In genomic region chr1:58922302-58923089, GRCh38 we compare ENCODE assay signal across 8 cellular contexts.
DNase-seq lines count a peak whose midpoint lies in the region; ATAC-seq and TF ChIP-seq lines count a peak whose summit lies in the region.

No MANE protein-coding gene starts in this region.

- H4K20me1 ChIP-seq in MM.1S (ENCODE audit: insufficient read depth, low read length) = no peaks in the 10 kb centered on the region

- peak overlapping the region in 9 of 10 donors; percentile 12 to 61 (median 47) for H3K4me3 Mint-ChIP-seq in naive thymus-derived CD8-positive, alpha-beta T cell

- no peak overlapping the region; the same call in 1 of the 2 replicates for H2AFZ ChIP-seq in MM.1S (ENCODE audit: low read length)

- H3K4me3 ChIP-seq in MM.1S (ENCODE audit: low read length) (no peak overlapping the region), cardiac fibroblast (replicated peaks in 1 of 2; ENCODE audit: low read depth in 2 of 2, low read length in 2 of 2) (no peak overlapping the region)

- no peaks in the 10 kb centered on the region for H3K36me3 Mint-ChIP-seq in naive thymus-derived CD8-positive, alpha-beta T cell

- DNase-seq in EL (peak; percentile 21), MM.1S (peak; percentile 70), cardiac fibroblast (ENCODE audit: low read depth in 2 of 2) (peak; percentile 48 to 79), retina (no peak), RKO (ENCODE audit: low spot score) (no peak), OCI-M2 (lab: John Stamatoyannopoulos, UW; ENCODE audit: unreplicated experiment) (no peak)
- DNase-seq in naive thymus-derived CD8-positive, alpha-beta T cell = peak in 9 of 10 donors; percentile 19 to 76 (median 67)

- peaks cover 24% of the 10 kb centered on the region for H3K4me1 ChIP-seq in MM.1S (ENCODE audit: low read length)

- H3K9me3 ChIP-seq in MM.1S (replicated peaks; ENCODE audit: insufficient read depth, low read length) = no peaks in the 10 kb centered on the region

- no peaks in the 10 kb centered on the region for H3K27me3 Mint-ChIP-seq in naive thymus-derived CD8-positive, alpha-beta T cell

- peak overlapping the region; percentile 38; the same call in 1 of the 2 replicates for H3K27ac ChIP-seq in MM.1S (ENCODE audit: low read length)

- no peaks in the 10 kb centered on the region for H3K79me2 ChIP-seq in MM.1S (ENCODE audit: low read length)

- H3K4me2 ChIP-seq in MM.1S (ENCODE audit: low read depth, low read length) = peak overlapping the region; percentile 22; the same call in 1 of the 2 replicates

- ATAC-seq in GM21576 (IDR thresholded peaks at IDR 0.05; ENCODE audit: unreplicated experiment) = peak; percentile 93
- ATAC-seq in naive thymus-derived CD8-positive, alpha-beta T cell = peak; percentile 99 to 100

- no peaks in the 10 kb centered on the region for H3K9me3 Mint-ChIP-seq in naive thymus-derived CD8-positive, alpha-beta T cell

- no peak overlapping the region for H3K9ac ChIP-seq in MM.1S (ENCODE audit: low read length)

- H3K4me1 Mint-ChIP-seq in naive thymus-derived CD8-positive, alpha-beta T cell = peaks cover 13 to 28% (median 15%) of the 10 kb centered on the region in 4 donors

- H3K27ac Mint-ChIP-seq in naive thymus-derived CD8-positive, alpha-beta T cell = peak overlapping the region; percentile 38 to 88 (median 70)

- H3K9me2 ChIP-seq in MM.1S (replicated peaks; ENCODE audit: insufficient read depth, low read length) = no peaks in the 10 kb centered on the region

- peaks cover 5% of the 10 kb centered on the region; the same call in 1 of the 2 replicates for H3F3A ChIP-seq in MM.1S (ENCODE audit: insufficient read depth, low read length)

- POLR2A ChIA-PET in naive thymus-derived CD8-positive, alpha-beta T cell (lab: Charles Lee) = interaction anchor here (0.8 to 1.2 kb wide), 2 partner anchors 138 to 140 kb away, joined by 4 to 5 read pairs; no protein-coding TSS in a partner anchor

- H3K27me3 ChIP-seq in MM.1S (replicated peaks; ENCODE audit: insufficient read depth, low read length) = no peaks in the 10 kb centered on the region

- H3K36me3 ChIP-seq in MM.1S (replicated peaks; ENCODE audit: insufficient read depth, low read length) = no peaks in the 10 kb centered on the region

- no peak for TF ChIP-seq CTCF in MM.1S (IDR thresholded peaks at IDR 0.05; ENCODE audit: low read length)
- no peak for TF ChIP-seq CTCF in cardiac fibroblast (IDR thresholded peaks at IDR 0.05; ENCODE audit: low read depth, low read length)

Comparison
In these comparisons a context has a peak if more than half of its experiments do, and no peak if none do; other contexts are left out.
1. DNase-seq: peak in EL (single experiment), MM.1S (single experiment), cardiac fibroblast (2 of 2) and naive thymus-derived CD8-positive, alpha-beta T cell (9 of 10); none in retina (single experiment), RKO (single experiment) and OCI-M2 (single experiment).